In genomic region chr1:171296897-171297296, GRCh38 we compare ENCODE assay signal across 1 cellular context.
TF ChIP-seq lines count a peak whose summit lies in the region.

No MANE protein-coding gene starts in this region.

TF ChIP-seq in WTC11, 78 proteins besides CTCF, POLR2A, EP300 and RAD21 (continued from another document):
- no peak for TF ChIP-seq HMGXB4 (CRISPR knock-in tag; IDR thresholded peaks at IDR 0.05)
- TF ChIP-seq E2F1 (CRISPR knock-in tag; IDR thresholded peaks at IDR 0.05): no peak
